Comparison of ENCODE assay signal across 8 cellular contexts in the genomic region with DNA sequence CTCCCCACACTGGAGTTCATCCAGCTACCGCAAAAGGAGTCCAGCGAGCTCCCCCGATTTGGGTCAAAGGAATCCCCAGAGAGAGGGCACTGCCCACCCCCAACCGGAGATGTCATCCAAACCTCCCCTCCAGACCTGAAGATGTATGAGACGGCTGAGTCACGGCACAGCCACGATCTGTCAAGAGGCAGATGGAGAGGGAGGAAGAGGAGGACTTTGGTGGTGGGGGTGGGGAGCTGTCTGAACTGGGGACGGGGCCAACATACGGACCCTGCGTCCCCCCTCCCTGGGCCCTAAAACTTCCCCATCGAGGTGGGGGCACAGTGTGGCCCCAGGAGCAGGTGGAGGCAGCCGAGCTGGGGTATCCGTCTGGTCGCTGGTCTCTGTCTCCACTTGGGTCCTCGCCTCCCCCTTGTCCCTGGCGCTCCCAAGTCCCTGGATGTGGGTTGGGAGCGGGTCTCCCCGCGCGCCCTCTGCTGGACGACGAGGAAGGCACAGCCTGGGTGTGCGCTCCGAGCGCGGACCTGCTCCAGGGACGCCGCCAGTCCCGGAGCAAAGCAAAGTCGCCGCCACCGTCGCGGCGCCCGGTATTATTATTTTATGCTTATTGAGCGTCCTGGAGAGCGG. TPM values are rescaled to one million over a fixed set of nuclear protein-coding genes. Genes with fewer than 3 reads are reported as not detected.
DNase-seq lines count a peak whose midpoint lies in the region; ATAC-seq and TF ChIP-seq lines count a peak whose summit lies in the region.

No MANE protein-coding gene starts in this region.

- H3K27me3 ChIP-seq in MG63: peaks cover 45% of the 10 kb centered on the region

- no peaks in the 10 kb centered on the region for H3K9me3 ChIP-seq in MG63

- no peaks in the 10 kb centered on the region for H3K9me3 Mint-ChIP-seq in T-helper 1 cell treated with Interleukin-12 subunit alpha and Interleukin-12 subunit beta and Interleukin-4 antibody, amounts not matched to agents 30 μg/mL and 1 μg/mL, for 36 hours

- peaks cover 60% of the 10 kb centered on the region for H3K4me1 Mint-ChIP-seq in T-helper 1 cell treated with Interleukin-12 subunit alpha and Interleukin-12 subunit beta and Interleukin-4 antibody, amounts not matched to agents 30 μg/mL and 1 μg/mL, for 36 hours (ENCODE audit: low read depth)

- peaks cover 15% of the 10 kb centered on the region for H3K36me3 Mint-ChIP-seq in T-helper 1 cell treated with Interleukin-12 subunit alpha and Interleukin-12 subunit beta and Interleukin-4 antibody, amounts not matched to agents 30 μg/mL and 1 μg/mL, for 36 hours (ENCODE audit: low read depth)

- peak; percentile 95 for TF ChIP-seq CTCF in astrocyte of the spinal cord (IDR thresholded peaks at IDR 0.05; ENCODE audit: low read depth, low read length)

- intact Hi-C loops in sciatic nerve (cut with DNase I): no loop called here

- peaks cover 16% of the 10 kb centered on the region for H3K27me3 Mint-ChIP-seq in T-helper 1 cell treated with Interleukin-12 subunit alpha and Interleukin-12 subunit beta and Interleukin-4 antibody, amounts not matched to agents 30 μg/mL and 1 μg/mL, for 36 hours (ENCODE audit: low read depth)

- H3K4me3 ChIP-seq in MG63 (peak overlapping the region; percentile 51), astrocyte of the spinal cord (ENCODE audit: low read depth, low read length) (peak overlapping the region; percentile 28)

- H3K4me3 Mint-ChIP-seq in T-helper 1 cell treated with Interleukin-12 subunit alpha and Interleukin-12 subunit beta and Interleukin-4 antibody, amounts not matched to agents 30 μg/mL and 1 μg/mL, for 36 hours: peak overlapping the region; percentile 86

- DNase-seq in NCI-H1436 (lab: John Stamatoyannopoulos, UW) (peak; percentile 47), NCI-H1436 treated with DMSO at 0.1 percent for 48 hours (lab: John Stamatoyannopoulos, UW) (no peak), MG63 (peak; percentile 88), astrocyte of the spinal cord (ENCODE audit: low read depth, low spot score) (peak; percentile 50), hypothalamus (lab: John Stamatoyannopoulos, UW) (peak in 44 of 51 donors; percentile 5 to 79 (median 40)), sciatic nerve (ENCODE audit: low spot score) (peak; percentile 89)
- DNase-seq in NK-92 treated with Interleukin-12 subunit alpha and Interleukin-12 subunit beta, amount 100 ng/mL, for 24 hours (lab: John Stamatoyannopoulos, UW): no peak

- in situ Hi-C loops in astrocyte of the spinal cord (cut with HindIII; ENCODE audit: low sequenced_read_pairs): no loop called here

- H3K36me3 ChIP-seq in MG63: no peaks in the 10 kb centered on the region

- H3K27ac Mint-ChIP-seq in T-helper 1 cell treated with Interleukin-12 subunit alpha and Interleukin-12 subunit beta and Interleukin-4 antibody, amounts not matched to agents 30 μg/mL and 1 μg/mL, for 36 hours: peak overlapping the region; percentile 75

- peak; percentile 90 for ATAC-seq in sciatic nerve

RNA-seq across cellular contexts. Expression of gene PDE4A, which starts 3.8 kb away (rescaled TPM):
- total RNA-seq in MG63 (2014; rRNA removed; shearing (Covaris generic); ENCODE audit: low replicate concordance): 3.1 and 5.5 TPM in 2 replicates
- 11.0 TPM for total RNA-seq in sciatic nerve

RNA-seq across cellular contexts. Expression of gene CDC37, which starts 20.8 kb away (rescaled TPM):
- 485 and 519 TPM in 2 replicates for total RNA-seq in MG63 (2014; rRNA removed; shearing (Covaris generic); ENCODE audit: low replicate concordance)
- 128 TPM for total RNA-seq in sciatic nerve

RNA-seq across cellular contexts. Expression of gene TYK2, which starts 43.8 kb away (rescaled TPM):
- 87.9 and 124 TPM in 2 replicates for total RNA-seq in MG63 (2014; rRNA removed; shearing (Covaris generic); ENCODE audit: low replicate concordance)
- total RNA-seq in sciatic nerve: 128 TPM

Comparison
In these comparisons a context has a peak if more than half of its experiments do, and no peak if none do; other contexts are left out.
1. DNase-seq: peak in NCI-H1436 (single experiment), MG63 (single experiment), astrocyte of the spinal cord (single experiment), hypothalamus (44 of 51) and sciatic nerve (single experiment); none in NCI-H1436 treated with DMSO at 0.1 percent for 48 hours (single experiment) and NK-92 treated with Interleukin-12 subunit alpha and Interleukin-12 subunit beta, amount 100 ng/mL, for 24 hours (single experiment).